Comparison of ENCODE assay signal across 9 cellular contexts in the genomic region with DNA sequence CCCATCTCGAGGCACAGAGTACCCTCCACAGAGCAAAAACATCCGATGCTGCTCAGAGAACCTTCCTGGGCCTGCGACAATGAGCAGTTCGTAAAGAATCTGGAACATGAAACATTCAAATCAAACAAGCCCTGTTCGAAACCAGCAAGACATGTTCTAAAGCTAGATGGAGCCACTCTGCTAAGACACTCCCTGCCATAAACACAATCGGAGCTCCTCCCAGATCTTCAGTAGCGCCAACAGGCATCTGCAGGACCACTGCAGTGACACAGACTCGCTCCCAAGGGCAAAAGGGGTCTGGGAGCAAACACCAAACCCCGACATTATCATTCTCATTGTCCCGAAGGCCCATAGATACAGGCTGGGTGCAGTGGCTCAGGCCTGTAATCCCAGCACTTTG.
DNase-seq lines count a peak whose midpoint lies in the region; ATAC-seq and TF ChIP-seq lines count a peak whose summit lies in the region.
"Had no signal": no experiment of that assay in that cellular context is flagged by ENCODE, and none has a peak within 500 bp of the region (broad histone marks: within the 10 kb centered on the region; RNA-seq: fewer than 3 reads in every experiment).

No MANE protein-coding gene starts in this region.

- H3K36me3 Mint-ChIP-seq in nephron (ENCODE audit: low read depth) = peaks cover 17% of the 10 kb centered on the region

- peaks cover 47% of the 10 kb centered on the region for H3K4me1 Mint-ChIP-seq in nephron

- no peaks in the 10 kb centered on the region for H3K27me3 Mint-ChIP-seq in nephron (ENCODE audit: low read depth)

- H3K4me3 Mint-ChIP-seq in nephron = peak overlapping the region in 1 of 3 experiments; percentile 34

- TF ChIP-seq CTCF in nephron (IDR thresholded peaks at IDR 0.05; ENCODE audit: unreplicated experiment in 3 of 3) = no peak

- no peaks in the 10 kb centered on the region for H3K9me3 Mint-ChIP-seq in nephron

- DNase-seq in activated effector memory CD4-positive, alpha-beta T cell treated with anti-CD3 and anti-CD28 coated beads, Interleukin-2, amount 50 U/mL, for 16 hours = peak; percentile 19
- DNase-seq in activated effector memory CD4-positive, alpha-beta T cell treated with Interleukin-2 at 50 U/mL for 16 hours = no peak
- DNase-seq in fibroblast of peridontal ligament (ENCODE audit: extremely low read depth) (peak; percentile 35), NCI-H2029 (lab: John Stamatoyannopoulos, UW) (no peak), superior temporal gyrus (ENCODE audit: extremely low spot score) (no peak), left lobe of liver (ENCODE audit: low spot score) (no peak)
- DNase-seq: stimulated activated naive CD4-positive, alpha-beta T cell had no signal

- peak overlapping the region; percentile 3 to 97 (median 87) for H3K27ac Mint-ChIP-seq in nephron

- no peak for ATAC-seq in left lobe of liver
- ATAC-seq in HG02571 (IDR thresholded peaks at IDR 0.05; ENCODE audit: unreplicated experiment) = no peak

Comparison
In these comparisons a context has a peak if more than half of its experiments do, and no peak if none do; other contexts are left out.
1. DNase-seq: peak in activated effector memory CD4-positive, alpha-beta T cell treated with anti-CD3 and anti-CD28 coated beads, Interleukin-2, amount 50 U/mL, for 16 hours (single experiment) and fibroblast of peridontal ligament (single experiment); none in activated effector memory CD4-positive, alpha-beta T cell treated with Interleukin-2 at 50 U/mL for 16 hours (single experiment), NCI-H2029 (single experiment), superior temporal gyrus (single experiment) and left lobe of liver (single experiment).